Comparison of ENCODE assay signal across 8 cellular contexts in the genomic region with DNA sequence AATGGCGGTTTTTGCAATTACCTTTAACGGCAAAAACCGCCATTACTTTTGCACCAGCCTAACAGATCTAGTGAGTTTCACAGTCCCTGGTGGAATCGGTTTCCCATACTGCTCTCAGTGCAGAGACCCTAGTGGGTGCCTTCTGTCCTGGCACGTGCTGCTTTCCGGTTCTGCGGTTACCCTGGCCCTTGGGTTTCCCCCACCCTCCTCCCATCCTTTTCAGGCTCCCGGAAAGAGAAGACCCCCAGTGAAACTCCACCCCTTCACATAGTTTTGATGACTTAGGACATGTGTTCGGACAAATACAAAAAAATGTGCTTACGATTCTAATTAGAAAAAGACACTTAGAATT. TPM values are rescaled to one million over a fixed set of nuclear protein-coding genes. Genes with fewer than 3 reads are reported as not detected.
A peak's percentile ranks its signal among the peaks of the same experiment; 100 is the strongest.
DNase-seq lines count a peak whose midpoint lies in the region; ATAC-seq and TF ChIP-seq lines count a peak whose summit lies in the region.

No MANE protein-coding gene starts in this region.

- H2BK5ac ChIP-seq in mesenchymal stem cell (ENCODE audit: low read depth, low read length, poor library complexity, severe bottlenecking), result no peak overlapping the region

- H3K27me3 Mint-ChIP-seq in stimulated activated memory B cell treated with anti-CD40 and anti-IgM and Interleukin-4, amounts not matched to agents 10 μg/mL and 1 μg/mL and 100 μg/mL, for 72 hours, result no peaks in the 10 kb centered on the region

- peak overlapping the region; percentile 75 for H2AK5ac ChIP-seq in mesenchymal stem cell (ENCODE audit: low read length, severe bottlenecking)

- ATAC-seq in HG03064 (IDR thresholded peaks at IDR 0.05; ENCODE audit: low read depth, unreplicated experiment), result peak; percentile 34
- peak; percentile 68 for ATAC-seq in stimulated activated memory B cell treated with anti-CD40 and anti-IgM and Interleukin-4, amounts not matched to agents 10 μg/mL and 1 μg/mL and 100 μg/mL, for 72 hours

- peak overlapping the region in 1 of 2 experiments; percentile 79 for H3K4ac ChIP-seq in mesenchymal stem cell (ENCODE audit: low read depth in 1 of 2, low read length in 2 of 2)

- H3K4me3 Mint-ChIP-seq in stimulated activated memory B cell treated with anti-CD40 and anti-IgM and Interleukin-4, amounts not matched to agents 10 μg/mL and 1 μg/mL and 100 μg/mL, for 72 hours, result peak overlapping the region; percentile 91

- CTCF ChIA-PET in mammary epithelial cell (lab: Charles Lee; ENCODE audit: low non-redundant PET), result no interaction called here

- dilution Hi-C loops in mammary epithelial cell (cut with HindIII; ENCODE audit: low sequenced_read_pairs), result no loop called here

- H2BK15ac ChIP-seq in mesenchymal stem cell (ENCODE audit: low read depth, poor library complexity, severe bottlenecking), result no peak overlapping the region

- H3K18ac ChIP-seq in mesenchymal stem cell (ENCODE audit: low read depth in 1 of 2, low read length in 2 of 2), result no peak overlapping the region

- H3K9ac ChIP-seq in mammary epithelial cell (ENCODE audit: insufficient read depth, low read length) (peak overlapping the region; percentile 69), mesenchymal stem cell (ENCODE audit: low read length) (peak overlapping the region; percentile 97)

- no peaks in the 10 kb centered on the region for H3K79me2 ChIP-seq in mammary epithelial cell (ENCODE audit: insufficient read depth, low read length)

- H3K4me1 ChIP-seq in mammary epithelial cell (ENCODE audit: insufficient read depth, low read length), result no peaks in the 10 kb centered on the region
- H3K4me1 ChIP-seq in mesenchymal stem cell (ENCODE audit: control insufficient read depth, insufficient read depth, low read depth, low read length), result peaks cover 2% of the 10 kb centered on the region

- H4K8ac ChIP-seq in mesenchymal stem cell (ENCODE audit: low read length), result peak overlapping the region; percentile 19

- no peak overlapping the region for H4K91ac ChIP-seq in mesenchymal stem cell (ENCODE audit: low read length)

- no peaks in the 10 kb centered on the region for H3K9me3 Mint-ChIP-seq in stimulated activated memory B cell treated with anti-CD40 and anti-IgM and Interleukin-4, amounts not matched to agents 10 μg/mL and 1 μg/mL and 100 μg/mL, for 72 hours

- H3K9me3 ChIP-seq in mammary epithelial cell (replicated peaks; ENCODE audit: insufficient read depth, low read length), result no peaks in the 10 kb centered on the region
- H3K9me3 ChIP-seq in mesenchymal stem cell (ENCODE audit: control insufficient read depth, low read length), result no peaks in the 10 kb centered on the region

- in situ Hi-C loops in mammary epithelial cell (cut with MboI; ENCODE audit: low sequenced_read_pairs in 2 of 2), result loop anchor here in 1 of 2 donors (25.0 kb wide), 2 partner anchors 194 to 419 kb away; no protein-coding TSS in a partner anchor

- BruUV-seq in mammary epithelial cell (replicated peaks; lab: Mats Ljungman, UMichigan), result TSS peak; percentile 93

- no peaks in the 10 kb centered on the region for H3K79me1 ChIP-seq in mesenchymal stem cell (replicated peaks; ENCODE audit: low read length, poor library complexity, severe bottlenecking)

- H3K27me3 ChIP-seq in mammary epithelial cell (ENCODE audit: insufficient read depth, low read length) (no peaks in the 10 kb centered on the region), mesenchymal stem cell (ENCODE audit: control insufficient read depth in 1 of 2, insufficient read depth in 1 of 2, low read length in 2 of 2) (peaks cover 0 to 34% of the 10 kb centered on the region in 2 experiments)

- H3K4me3 ChIP-seq in mammary epithelial cell (replicated peaks in 1 of 3; ENCODE audit: insufficient read depth in 1 of 3, low read depth in 2 of 3, low read length in 3 of 3) (peak overlapping the region; percentile 44 to 52 (median 46)), mesenchymal stem cell (ENCODE audit: insufficient read depth in 1 of 2, low read depth in 1 of 2, low read length in 2 of 2) (peak overlapping the region in 1 of 2 experiments; percentile 82)

- WGBS in mammary epithelial cell (ENCODE audit: low coverage, missing lambda C conversion rate), result 42% methylated on average over 10 of the region's 10 CpGs
- 11% methylated on average over 7 of the region's 10 CpGs for WGBS in mesenchymal stem cell

- DNase-seq in NCI-H2171 (lab: John Stamatoyannopoulos, UW) (peak; percentile 23), NCI-H2171 treated with DMSO at 0.1 percent for 48 hours (lab: John Stamatoyannopoulos, UW) (no peak), T-helper 22 cell (ENCODE audit: low read depth) (peak; percentile 42), mammary epithelial cell (no peak), mesenchymal stem cell (no peak), AG08396 (ENCODE audit: low spot score) (no peak)

- H2BK12ac ChIP-seq in mesenchymal stem cell (ENCODE audit: low read length in 2 of 2), result no peak overlapping the region

- H2AFZ ChIP-seq in mammary epithelial cell (ENCODE audit: low read depth, low read length) (peak overlapping the region; percentile 66), mesenchymal stem cell (ENCODE audit: low read depth, low read length) (no peak overlapping the region)

- H3K36me3 ChIP-seq in mammary epithelial cell (ENCODE audit: insufficient read depth, low read length) (no peaks in the 10 kb centered on the region), mesenchymal stem cell (ENCODE audit: control insufficient read depth in 1 of 2, insufficient read depth in 2 of 2, low read depth in 1 of 2, low read length in 2 of 2) (no peaks in the 10 kb centered on the region)

- H3K4me1 Mint-ChIP-seq in stimulated activated memory B cell treated with anti-CD40 and anti-IgM and Interleukin-4, amounts not matched to agents 10 μg/mL and 1 μg/mL and 100 μg/mL, for 72 hours, result peaks cover 6% of the 10 kb centered on the region

- peak overlapping the region; percentile 15 for H2BK120ac ChIP-seq in mesenchymal stem cell (ENCODE audit: low read depth, low read length)

- no peak overlapping the region for H3K14ac ChIP-seq in mesenchymal stem cell (ENCODE audit: low read length in 2 of 2)

- peaks cover 9% of the 10 kb centered on the region for H3K36me3 Mint-ChIP-seq in stimulated activated memory B cell treated with anti-CD40 and anti-IgM and Interleukin-4, amounts not matched to agents 10 μg/mL and 1 μg/mL and 100 μg/mL, for 72 hours

- peak overlapping the region; percentile 92 for H3K27ac Mint-ChIP-seq in stimulated activated memory B cell treated with anti-CD40 and anti-IgM and Interleukin-4, amounts not matched to agents 10 μg/mL and 1 μg/mL and 100 μg/mL, for 72 hours

- H3K23ac ChIP-seq in mesenchymal stem cell (ENCODE audit: low read length in 2 of 2), result no peak overlapping the region

- peak overlapping the region; percentile 70 for H3K4me2 ChIP-seq in mammary epithelial cell (ENCODE audit: insufficient read depth, low read depth, low read length)
- H3K4me2 ChIP-seq in mesenchymal stem cell (ENCODE audit: low read length, poor library complexity, severe bottlenecking), result peak overlapping the region; percentile 68

- H3K27ac ChIP-seq in mammary epithelial cell (ENCODE audit: insufficient read depth, low read depth, low read length) (peak overlapping the region; percentile 71), mesenchymal stem cell (ENCODE audit: low read length, poor library complexity, severe bottlenecking) (peak overlapping the region; percentile 56)

- no peaks in the 10 kb centered on the region for H4K20me1 ChIP-seq in mammary epithelial cell (ENCODE audit: insufficient read depth, low read length)

- TF ChIP-seq CTCF in mammary epithelial cell (conservative IDR thresholded peaks at IDR 0.05 in 1 of 2, IDR thresholded peaks at IDR 0.05 in 1 of 2; ENCODE audit: extremely low read depth in 1 of 2, insufficient read depth in 1 of 2, low read depth in 1 of 2, low read length in 2 of 2), result no peak

- intact Hi-C loops in mammary epithelial cell (cut with micrococcal nuclease), result loop anchor here (10.0 kb wide), 1 partner anchor 103 kb away; a partner anchor contains a TSS

RNA-seq across cellular contexts. Expression of a gene that starts 36.9 kb away (rescaled TPM):
- under 1 TPM; 0.17 to 0.21 TPM for total RNA-seq in mammary epithelial cell
- polyA plus RNA-seq in mammary epithelial cell, result 0.11 TPM
- polyA minus RNA-seq in mammary epithelial cell, result not detected
- polyA plus RNA-seq in mesenchymal stem cell (2013, experiment 1 of 2), result 0.50 TPM
- 0.42 TPM for polyA plus RNA-seq in mesenchymal stem cell (2013, experiment 2 of 2)

RNA-seq across cellular contexts. Expression of a gene that starts 41.5 kb away (rescaled TPM):
- under 1 TPM in 1 of 2 donors, not detected in 1; under 0.01 TPM for total RNA-seq in mammary epithelial cell
- polyA plus RNA-seq in mammary epithelial cell, result not detected
- not detected for polyA minus RNA-seq in mammary epithelial cell
- polyA plus RNA-seq in mesenchymal stem cell (2013, experiment 1 of 2), result not detected
- polyA plus RNA-seq in mesenchymal stem cell (2013, experiment 2 of 2), result not detected

Comparison
In these comparisons a context has a peak if more than half of its experiments do, and no peak if none do; other contexts are left out.
1. DNase-seq: peak in NCI-H2171 (single experiment) and T-helper 22 cell (single experiment); none in NCI-H2171 treated with DMSO at 0.1 percent for 48 hours (single experiment), mammary epithelial cell (single experiment), mesenchymal stem cell (single experiment) and AG08396 (single experiment).